Comparison of ENCODE assay signal across 23 cellular contexts in genomic region chr4:19772581-19772980, GRCh38.
A peak's percentile ranks its signal among the peaks of the same experiment; 100 is the strongest.
DNase-seq lines count a peak whose midpoint lies in the region; ATAC-seq and TF ChIP-seq lines count a peak whose summit lies in the region.
"Had no signal": no experiment of that assay in that cellular context is flagged by ENCODE, and none has a peak within 500 bp of the region (broad histone marks: within the 10 kb centered on the region; RNA-seq: fewer than 3 reads in every experiment).

No MANE protein-coding gene starts in this region.

- TF ChIP-seq RAD21 in IMR-90 (IDR thresholded peaks at IDR 0.05; ENCODE audit: low read length), result no peak

- ATAC-seq in IMR-90 (ENCODE audit: low read depth), result no peak
- ATAC-seq in CD4-positive, alpha-beta T cell (ENCODE audit: poor library complexity), result no peak
- ATAC-seq: A549, GM12878 had no signal

- H4K91ac ChIP-seq in IMR-90 (ENCODE audit: insufficient read depth, low read depth, low read length), result 0 out of 2 replicates have a peak overlapping the region, but pooled peaks have one; percentile 23

- no peak for TF ChIP-seq CTCF in IMR-90 (conservative IDR thresholded peaks at IDR 0.05; ENCODE audit: low read depth, low read length)
- no peak for TF ChIP-seq CTCF in fibroblast of villous mesenchyme (IDR thresholded peaks at IDR 0.05; ENCODE audit: insufficient read depth, low read depth, low read length)
- TF ChIP-seq CTCF in GM13977 (IDR thresholded peaks at IDR 0.05; ENCODE audit: extremely low read depth, insufficient read depth, missing control alignments), result no peak
- TF ChIP-seq CTCF in CD4-positive, alpha-beta T cell (IDR thresholded peaks at IDR 0.05), result no peak

- H3K9me3 Mint-ChIP-seq in CD4-positive, alpha-beta T cell, result peaks cover 14% of the 10 kb centered on the region

- no peaks in the 10 kb centered on the region for H3K4me1 Mint-ChIP-seq in CD4-positive, alpha-beta T cell (ENCODE audit: low read depth)
- H3K4me1 Mint-ChIP-seq: B cell; CD4-positive, alpha-beta memory T cell; CD8-positive, alpha-beta memory T cell had no signal

- H3K4me2 ChIP-seq in IMR-90 (ENCODE audit: low read depth, low read length), result no peak overlapping the region
- H3K4me2 ChIP-seq: A549; BLaER1 treated with 17β-estradiol and CSF1 and Interleukin-3, amounts not matched to agents 10 nM and 100 nM had no signal

- dilution Hi-C loops in IMR-90 (cut with HindIII; ENCODE audit: low sequenced_read_pairs, unreplicated experiment), result no loop called here

- no TSS peak for BruUV-seq in IMR-90 (replicated peaks; lab: Mats Ljungman, UMichigan)

- H4K20me1 ChIP-seq in IMR-90 (ENCODE audit: insufficient read depth, low read length), result no peaks in the 10 kb centered on the region
- H4K20me1 ChIP-seq: BLaER1 treated with 17β-estradiol and CSF1 and Interleukin-3, amounts not matched to agents 10 nM and 100 nM had no signal

- intact Hi-C loops in IMR-90 (cut with micrococcal nuclease), result no loop called here
- intact Hi-C loops in CD4-positive, alpha-beta T cell (cut with DNase I, micrococcal nuclease), result no loop called here

- H4K8ac ChIP-seq in IMR-90 (ENCODE audit: low read depth in 2 of 2, low read length in 2 of 2), result no peak overlapping the region

- no peaks in the 10 kb centered on the region for H3K4me1 ChIP-seq in IMR-90 (ENCODE audit: control insufficient read depth, insufficient read depth, low read length)
- H3K4me1 ChIP-seq: A549; BLaER1 treated with 17β-estradiol and CSF1 and Interleukin-3, amounts not matched to agents 10 nM and 100 nM had no signal

- no peak overlapping the region for H2AFZ ChIP-seq in IMR-90 (replicated peaks; ENCODE audit: low read length, poor library complexity)

- H3K27ac Mint-ChIP-seq in CD4-positive, alpha-beta T cell, result no peak overlapping the region
- H3K27ac Mint-ChIP-seq: B cell; CD4-positive, alpha-beta memory T cell; CD8-positive, alpha-beta memory T cell had no signal

- CTCF ChIA-PET in IMR-90 (lab: Yijun Ruan, JAX), result interaction anchor here (0.7 kb wide), 1 partner anchor 567 kb away, joined by 4 read pairs; no protein-coding TSS in a partner anchor
- CTCF ChIA-PET in CD4-positive, alpha-beta T cell (lab: Charles Lee), result no interaction called here

- H3K9me3 ChIP-seq in IMR-90 (ENCODE audit: control insufficient read depth, insufficient read depth, low read length), result no peaks in the 10 kb centered on the region
- no peaks in the 10 kb centered on the region for H3K9me3 ChIP-seq in CD4-positive, alpha-beta T cell (ENCODE audit: control insufficient read depth, low read length)
- H3K9me3 ChIP-seq: A549 had no signal

- H3K4ac ChIP-seq in IMR-90 (ENCODE audit: low read depth, low read length), result no peak overlapping the region

- H4K5ac ChIP-seq in IMR-90 (ENCODE audit: low read depth, low read length), result no peak overlapping the region; the same call in 1 of the 2 replicates

- in situ Hi-C loops in IMR-90 (cut with MboI; ENCODE audit: low sequenced_read_pairs), result no loop called here
- in situ Hi-C loops in GM13977 (cut with MboI; ENCODE audit: low pct_unique_long_range_greater_than_20kb, low sequenced_read_pairs, unreplicated experiment), result no loop called here

- no peaks in the 10 kb centered on the region for H3K79me1 ChIP-seq in IMR-90 (ENCODE audit: low read depth in 1 of 2, low read length in 2 of 2)

- no peak overlapping the region for H2BK5ac ChIP-seq in IMR-90 (ENCODE audit: low read depth, low read length, poor library complexity, severe bottlenecking)

- H3K56ac ChIP-seq in IMR-90 (ENCODE audit: extremely low read depth, insufficient read depth, low read length), result no peak overlapping the region

- H3K4me3 ChIP-seq in IMR-90 (ENCODE audit: insufficient read depth, low read depth, low read length) (no peak overlapping the region), fibroblast of villous mesenchyme (ENCODE audit: low read depth, low read length) (no peak overlapping the region)
- H3K4me3 ChIP-seq: A549; BLaER1 treated with 17β-estradiol and CSF1 and Interleukin-3, amounts not matched to agents 10 nM and 100 nM; GM12878 had no signal

- TF ChIP-seq POLR2A in IMR-90 (IDR thresholded peaks at IDR 0.05; ENCODE audit: low read depth, low read length), result no peak

- H3K18ac ChIP-seq in IMR-90 (ENCODE audit: low read depth, low read length), result peak overlapping the region; percentile 5; the same call in 1 of the 2 replicates

- H2AK5ac ChIP-seq in IMR-90 (ENCODE audit: low read depth, low read length), result 0 out of 2 replicates have a peak overlapping the region, but pooled peaks have one; percentile 1

- no peak overlapping the region for H2BK15ac ChIP-seq in IMR-90 (ENCODE audit: low read depth, low read length)

- H3K27me3 ChIP-seq in IMR-90 (ENCODE audit: control insufficient read depth, insufficient read depth, low read length), result no peaks in the 10 kb centered on the region
- no peaks in the 10 kb centered on the region for H3K27me3 ChIP-seq in CD4-positive, alpha-beta T cell (ENCODE audit: control insufficient read depth, insufficient read depth, low read length)
- H3K27me3 ChIP-seq: BLaER1 treated with 17β-estradiol and CSF1 and Interleukin-3, amounts not matched to agents 10 nM and 100 nM had no signal

- H3K14ac ChIP-seq in IMR-90 (replicated peaks; ENCODE audit: low read depth, low read length), result no peak overlapping the region

- no peak overlapping the region for H3K23ac ChIP-seq in IMR-90 (ENCODE audit: low read depth, low read length)

- no peak overlapping the region for H3K4me3 Mint-ChIP-seq in CD4-positive, alpha-beta T cell
- H3K4me3 Mint-ChIP-seq: B cell; CD4-positive, alpha-beta memory T cell; CD8-positive, alpha-beta memory T cell had no signal

- WGBS in IMR-90 (ENCODE audit: extremely low coverage in 2 of 2, insufficient read length in 1 of 2), 2 experiments, result no CpG with 5 or more reads among the region's 1 CpG

- H3K9ac ChIP-seq in IMR-90 (ENCODE audit: low read depth, low read length), result no peak overlapping the region
- H3K9ac ChIP-seq: BLaER1 treated with 17β-estradiol and CSF1 and Interleukin-3, amounts not matched to agents 10 nM and 100 nM had no signal

- H3K27me3 Mint-ChIP-seq in CD4-positive, alpha-beta T cell, result no peaks in the 10 kb centered on the region
- H3K27me3 Mint-ChIP-seq: B cell; CD4-positive, alpha-beta memory T cell; CD8-positive, alpha-beta memory T cell had no signal

- H3K27ac ChIP-seq in IMR-90 (ENCODE audit: insufficient read depth, low read length), result peak overlapping the region; percentile 14; the same call in 1 of the 2 replicates
- H3K27ac ChIP-seq in CD4-positive, alpha-beta T cell (ENCODE audit: low read depth, low read length), result no peak overlapping the region
- H3K27ac ChIP-seq: 22Rv1; A549; BLaER1 treated with 17β-estradiol and CSF1 and Interleukin-3, amounts not matched to agents 10 nM and 100 nM; C4-2B had no signal

- POLR2A ChIA-PET in IMR-90 (lab: Charles Lee; ENCODE audit: unreplicated experiment), result no interaction called here
- POLR2A ChIA-PET in CD4-positive, alpha-beta T cell (lab: Charles Lee), result no interaction called here

- DNase-seq in IMR-90 (no peak), amniotic epithelial cell (ENCODE audit: low read depth) (peak; percentile 44), fibroblast of villous mesenchyme (ENCODE audit: low read depth) (peak; percentile 30), GM13977 (ENCODE audit: low spot score) (no peak), NCI-H345 (lab: John Stamatoyannopoulos, UW) (no peak)
- DNase-seq in CD4-positive, alpha-beta T cell, result no peak
- DNase-seq: AML-193; CD4-positive, alpha-beta memory T cell; CD8-positive, alpha-beta memory T cell; COR-L47; DMS 273 treated with DMSO at 0.1 percent for 48 hours; DMS153; DMS53; DMS79; DND-41; EL; GDM1 had no signal

- H3K9me1 ChIP-seq in IMR-90 (ENCODE audit: insufficient read depth, low read length), result no peaks in the 10 kb centered on the region

- H3K36me3 Mint-ChIP-seq in CD4-positive, alpha-beta T cell (ENCODE audit: low read depth), result no peaks in the 10 kb centered on the region
- H3K36me3 Mint-ChIP-seq: CD4-positive, alpha-beta memory T cell; CD8-positive, alpha-beta memory T cell had no signal

- H2BK120ac ChIP-seq in IMR-90 (ENCODE audit: low read depth, low read length), result no peak overlapping the region

- no peak overlapping the region for H2AK9ac ChIP-seq in IMR-90 (replicated peaks; ENCODE audit: low read depth, low read length, poor library complexity)

- H3K36me3 ChIP-seq in IMR-90 (ENCODE audit: control insufficient read depth, insufficient read depth, low read length), result no peaks in the 10 kb centered on the region
- H3K36me3 ChIP-seq: BLaER1 treated with 17β-estradiol and CSF1 and Interleukin-3, amounts not matched to agents 10 nM and 100 nM had no signal

- H2BK20ac ChIP-seq in IMR-90 (ENCODE audit: low read depth, low read length), result no peak overlapping the region

TF ChIP-seq in IMR-90, 13 proteins besides CTCF, POLR2A, EP300 and RAD21:
- TF ChIP-seq ELK1 (IDR thresholded peaks at IDR 0.05; ENCODE audit: borderline replicate concordance, low read depth, low read length) (no peak), CEBPB (IDR thresholded peaks at IDR 0.05; ENCODE audit: low read depth, low read length) (peak; percentile 13; the same call in 1 of the 2 replicates), USF2 (IDR thresholded peaks at IDR 0.05; ENCODE audit: low read depth, low read length) (no peak)
TF ChIP-seq in IMR-90: peak in this region for 1.

Comparison
In these comparisons a context has a peak if more than half of its experiments do, and no peak if none do; other contexts are left out.
1. DNase-seq: peak in amniotic epithelial cell (single experiment) and fibroblast of villous mesenchyme (single experiment); none in IMR-90 (single experiment), GM13977 (single experiment), NCI-H345 (single experiment) and CD4-positive, alpha-beta T cell (0 of 10).